Comparison of ENCODE assay signal across 11 cellular contexts in genomic region chr9:137218754-137219271, GRCh38. TPM values are rescaled to one million over a fixed set of nuclear protein-coding genes. Genes with fewer than 3 reads are reported as not detected.
A peak's percentile ranks its signal among the peaks of the same experiment; 100 is the strongest.
DNase-seq lines count a peak whose midpoint lies in the region; ATAC-seq and TF ChIP-seq lines count a peak whose summit lies in the region.
"Had no signal": no experiment of that assay in that cellular context is flagged by ENCODE, and none has a peak within 500 bp of the region (broad histone marks: within the 10 kb centered on the region; RNA-seq: fewer than 3 reads in every experiment).

No MANE protein-coding gene starts in this region.

- no peak overlapping the region for H3K27ac Mint-ChIP-seq in stimulated activated effector memory CD8-positive, alpha-beta T cell treated with anti-CD3 and anti-CD28 coated beads, Interleukin-12 subunit alpha, Interleukin-12 subunit beta, amount 100 ng/mL, for 72 hours
- H3K27ac Mint-ChIP-seq: T-helper 1 cell treated with Interleukin-12 subunit alpha and Interleukin-12 subunit beta and Interleukin-4 antibody, amounts not matched to agents 30 μg/mL and 1 μg/mL, for 36 hours had no signal

- in situ Hi-C loops in Caki2 (cut with HindIII; ENCODE audit: low pct_unique_long_range_greater_than_20kb, low sequenced_read_pairs): no loop called here

- CTCF ChIA-PET in RWPE1 (lab: Yijun Ruan, JAX): interaction anchor here (0.7 to 1.1 kb wide), 3 partner anchors 30 to 104 kb away, joined by 3 to 6 read pairs (median 6); partner anchors contain the start of gene SSNA1

- H3K4me3 Mint-ChIP-seq in stimulated activated effector memory CD8-positive, alpha-beta T cell treated with anti-CD3 and anti-CD28 coated beads, Interleukin-12 subunit alpha, Interleukin-12 subunit beta, amount 100 ng/mL, for 72 hours: no peak overlapping the region
- H3K4me3 Mint-ChIP-seq: H9; T-helper 1 cell treated with Interleukin-12 subunit alpha and Interleukin-12 subunit beta and Interleukin-4 antibody, amounts not matched to agents 30 μg/mL and 1 μg/mL, for 36 hours had no signal

- DNase-seq in Caki2 (ENCODE audit: low read depth) (peak; percentile 73), RWPE1 (ENCODE audit: low spot score) (no peak), iPS-NIHi11 (ENCODE audit: low spot score) (peak; percentile 23)
- DNase-seq in stimulated activated effector memory CD8-positive, alpha-beta T cell treated with anti-CD3 and anti-CD28 coated beads, Interleukin-12 subunit alpha, Interleukin-12 subunit beta, amount 100 ng/mL, for 72 hours (ENCODE audit: low spot score in 2 of 2): no peak
- no peak for DNase-seq in activated naive CD4-positive, alpha-beta T cell treated with anti-CD3 and anti-CD28 coated beads, Interleukin-2, amount 50 U/mL, for 16 hours
- DNase-seq: anterior cingulate cortex, H9, Kasumi-1 had no signal

- ATAC-seq in stimulated activated effector memory CD8-positive, alpha-beta T cell treated with anti-CD3 and anti-CD28 coated beads, Interleukin-12 subunit alpha, Interleukin-12 subunit beta, amount 100 ng/mL, for 72 hours: no peak
- no peak for ATAC-seq in GM21423 (IDR thresholded peaks at IDR 0.05; ENCODE audit: unreplicated experiment)

- H3K36me3 Mint-ChIP-seq in stimulated activated effector memory CD8-positive, alpha-beta T cell treated with anti-CD3 and anti-CD28 coated beads, Interleukin-12 subunit alpha, Interleukin-12 subunit beta, amount 100 ng/mL, for 72 hours: peaks cover 12% of the 10 kb centered on the region

- POLR2A ChIA-PET in RWPE1 (lab: Yijun Ruan, JAX; ENCODE audit: low non-redundant PET): no interaction called here

- no peak for TF ChIP-seq CTCF in RWPE1 (conservative IDR thresholded peaks at IDR 0.05; ENCODE audit: low read depth)

- peak overlapping the region; percentile 82 for H3K27ac ChIP-seq in RWPE1

- no peaks in the 10 kb centered on the region for H3K9me3 Mint-ChIP-seq in stimulated activated effector memory CD8-positive, alpha-beta T cell treated with anti-CD3 and anti-CD28 coated beads, Interleukin-12 subunit alpha, Interleukin-12 subunit beta, amount 100 ng/mL, for 72 hours
- H3K9me3 Mint-ChIP-seq: H9; T-helper 1 cell treated with Interleukin-12 subunit alpha and Interleukin-12 subunit beta and Interleukin-4 antibody, amounts not matched to agents 30 μg/mL and 1 μg/mL, for 36 hours had no signal

- H3K4me1 Mint-ChIP-seq in stimulated activated effector memory CD8-positive, alpha-beta T cell treated with anti-CD3 and anti-CD28 coated beads, Interleukin-12 subunit alpha, Interleukin-12 subunit beta, amount 100 ng/mL, for 72 hours: peaks cover 9% of the 10 kb centered on the region

RNA-seq across cellular contexts. Expression of gene RNF208, which starts 3.2 kb away (rescaled TPM):
- not detected in 2 replicates for total RNA-seq in Caki2 (2014; rRNA removed; shearing (Covaris generic); ENCODE audit: low replicate concordance)
- total RNA-seq: lung microvascular endothelial cell had no signal

RNA-seq across cellular contexts. Expression of gene CYSRT1, which starts 6.2 kb away (rescaled TPM):
- total RNA-seq in Caki2 (2014; rRNA removed; shearing (Covaris generic); ENCODE audit: low replicate concordance): 0.61 and 12.7 TPM in 2 replicates

RNA-seq across cellular contexts. Expression of gene RNF224, which starts 8.5 kb away (rescaled TPM):
- total RNA-seq in Caki2 (2014; rRNA removed; shearing (Covaris generic); ENCODE audit: low replicate concordance): not detected in 2 replicates
- total RNA-seq: lung microvascular endothelial cell had no signal

RNA-seq across cellular contexts. Expression of gene SLC34A3, which starts 11.9 kb away (rescaled TPM):
- total RNA-seq in Caki2 (2014; rRNA removed; shearing (Covaris generic); ENCODE audit: low replicate concordance): not detected in 2 replicates
- total RNA-seq: H9, lung microvascular endothelial cell had no signal

RNA-seq across cellular contexts. Expression of gene NDOR1, which starts 13.3 kb away (rescaled TPM):
- 8.1 and 8.3 TPM in 2 replicates for total RNA-seq in Caki2 (2014; rRNA removed; shearing (Covaris generic); ENCODE audit: low replicate concordance)

Comparison
In these comparisons a context has a peak if more than half of its experiments do, and no peak if none do; other contexts are left out.
1. DNase-seq: peak in Caki2 (single experiment) and iPS-NIHi11 (single experiment); none in RWPE1 (single experiment), stimulated activated effector memory CD8-positive, alpha-beta T cell treated with anti-CD3 and anti-CD28 coated beads, Interleukin-12 subunit alpha, Interleukin-12 subunit beta, amount 100 ng/mL, for 72 hours (0 of 2) and activated naive CD4-positive, alpha-beta T cell treated with anti-CD3 and anti-CD28 coated beads, Interleukin-2, amount 50 U/mL, for 16 hours (single experiment).